In the genomic region with DNA sequence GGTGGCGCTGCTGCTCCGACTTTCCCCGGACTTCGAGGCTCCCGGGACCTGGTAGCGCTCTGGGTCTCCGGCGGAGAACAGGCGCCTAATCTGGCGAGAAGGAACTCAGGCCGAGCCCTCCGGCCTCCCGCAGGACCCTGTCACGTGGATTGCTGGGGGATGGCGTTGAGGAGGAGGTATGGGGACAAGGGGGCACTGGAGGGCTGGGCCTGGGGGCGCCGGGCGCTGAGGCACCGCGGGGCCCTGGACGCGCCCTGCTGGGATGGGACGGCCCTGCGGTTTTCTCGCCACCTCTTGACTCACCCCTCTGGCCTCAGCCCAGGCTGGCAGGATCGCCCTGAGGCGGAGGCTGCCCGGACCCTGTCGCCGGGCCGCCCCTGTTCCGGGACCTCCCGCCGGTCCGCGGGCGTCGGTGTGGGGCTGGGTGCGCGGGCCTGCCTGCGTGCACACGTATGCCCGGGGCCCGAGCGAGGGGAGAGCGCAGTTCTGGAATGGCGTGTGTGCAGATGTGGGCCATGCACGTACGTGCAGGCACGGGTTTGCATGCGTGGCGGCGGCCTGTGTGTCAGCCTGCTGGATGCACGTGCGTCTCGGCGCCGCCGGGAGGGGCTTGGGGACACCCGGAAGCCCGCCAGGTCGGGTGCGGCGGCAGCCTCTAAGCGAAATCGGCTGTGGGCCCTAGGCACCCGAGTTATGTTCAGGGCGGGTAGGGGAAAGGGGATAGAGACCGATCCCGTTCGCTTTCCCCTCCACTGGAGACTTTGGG, we compare ENCODE assay signal across 8 cellular contexts. TPM values are rescaled to one million over a fixed set of nuclear protein-coding genes. Genes with fewer than 3 reads are reported as not detected.
DNase-seq lines count a peak whose midpoint lies in the region; ATAC-seq lines count a peak whose summit lies in the region.

No MANE protein-coding gene starts in this region.

- H3K9me3 ChIP-seq in endocrine pancreas (ENCODE audit: control insufficient read depth, low read length) (no peaks in the 10 kb centered on the region), mononuclear cell (ENCODE audit: low read depth, low read length) (no peaks in the 10 kb centered on the region)

- peak; percentile 43 for ATAC-seq in HG02759 (IDR thresholded peaks at IDR 0.05; ENCODE audit: unreplicated experiment)

- H3K27me3 ChIP-seq in endocrine pancreas (ENCODE audit: control insufficient read depth, insufficient read depth, low read length) (no peaks in the 10 kb centered on the region), mononuclear cell (ENCODE audit: insufficient read depth, low read length) (no peaks in the 10 kb centered on the region)

- no peaks in the 10 kb centered on the region for H3K4me1 ChIP-seq in endocrine pancreas (ENCODE audit: control insufficient read depth, insufficient read depth, low read length)
- peaks cover 58% of the 10 kb centered on the region for H3K4me1 ChIP-seq in mononuclear cell (ENCODE audit: insufficient read depth, low read length)

- H3K4me3 ChIP-seq in endocrine pancreas (ENCODE audit: control insufficient read depth, insufficient read depth, low read length), result peak overlapping the region; percentile 52
- peak overlapping the region; percentile 97 for H3K4me3 ChIP-seq in mononuclear cell (ENCODE audit: low read length)

- peak overlapping the region; percentile 95 for H3K9ac ChIP-seq in endocrine pancreas (ENCODE audit: control insufficient read depth, insufficient read depth, low read length)

- no peaks in the 10 kb centered on the region for H3K36me3 ChIP-seq in endocrine pancreas (ENCODE audit: control insufficient read depth, insufficient read depth, low read length)

- DNase-seq in NCI-H1694 treated with DMSO at 0.1 percent for 48 hours (lab: John Stamatoyannopoulos, UW) (peak; percentile 10), NCI-H1694 (lab: John Stamatoyannopoulos, UW) (no peak), NCI-H526 treated with DMSO at 0.1 percent for 48 hours (lab: John Stamatoyannopoulos, UW) (peak; percentile 38)
- DNase-seq in activated CD8-positive, alpha-beta memory T cell treated with anti-CD3 and anti-CD28 coated beads for 48 hours (ENCODE audit: low read depth in 2 of 3, low spot score in 2 of 3), result peak; percentile 47 to 65 (median 62)
- peak; percentile 57 to 69 for DNase-seq in stimulated activated CD8-positive, alpha-beta memory T cell treated with anti-CD3 and anti-CD28 coated beads, Interleukin-4, amount 100 ng/mL, for 4 hours (ENCODE audit: low read depth in 2 of 2, low spot score in 1 of 2)

RNA-seq across cellular contexts. Expression of a gene that starts 0.8 kb away (rescaled TPM):
- total RNA-seq in mononuclear cell, result 54.0 TPM

RNA-seq across cellular contexts. Expression of a gene that starts 55.7 kb away (rescaled TPM):
- 0.21 TPM for total RNA-seq in mononuclear cell
